In genomic region chr2:43993437-43993836, GRCh38 we compare ENCODE assay signal across 1 cellular context.
A peak's percentile ranks its signal among the peaks of the same experiment; 100 is the strongest.
TF ChIP-seq lines count a peak whose summit lies in the region.

No MANE protein-coding gene starts in this region.

TF ChIP-seq in HepG2, 621 proteins besides CTCF, POLR2A, EP300 and RAD21 (continued from another document):
- TF ChIP-seq ELF3 (CRISPR knock-in tag; IDR thresholded peaks at IDR 0.05) (0 out of 2 replicates have a peak, but pooled peaks have one; percentile 32), ZMYM2 (CRISPR knock-in tag; IDR thresholded peaks at IDR 0.05) (peak; percentile 78; the same call in 1 of the 2 replicates), MAFK (conservative IDR thresholded peaks at IDR 0.05 in 1 of 2, IDR thresholded peaks at IDR 0.05 in 1 of 2; ENCODE audit: low read length in 2 of 2) (no peak), FOSL2 (CRISPR knock-in tag; IDR thresholded peaks at IDR 0.05) (0 out of 2 replicates have a peak, but pooled peaks have one; percentile 20), THYN1 (CRISPR knock-in tag; IDR thresholded peaks at IDR 0.05; ENCODE audit: borderline replicate concordance, low read depth) (no peak), GATAD2A (CRISPR knock-in tag; IDR thresholded peaks at IDR 0.05) (peak; percentile 31; the same call in 1 of the 2 replicates), NFYB (CRISPR knock-in tag; IDR thresholded peaks at IDR 0.05) (no peak), HMGXB3 (CRISPR knock-in tag; IDR thresholded peaks at IDR 0.05; ENCODE audit: borderline replicate concordance) (no peak), ZNF737 (CRISPR knock-in tag; IDR thresholded peaks at IDR 0.05; ENCODE audit: borderline replicate concordance) (no peak), STAG1 (CRISPR knock-in tag; IDR thresholded peaks at IDR 0.05) (no peak), PHF21A (CRISPR knock-in tag; IDR thresholded peaks at IDR 0.05) (no peak), TBX2 (CRISPR knock-in tag; IDR thresholded peaks at IDR 0.05; ENCODE audit: borderline replicate concordance) (no peak), HOXA3 (CRISPR knock-in tag; IDR thresholded peaks at IDR 0.05) (no peak), ZNF501 (CRISPR knock-in tag; IDR thresholded peaks at IDR 0.05) (no peak), ZNF530 (CRISPR knock-in tag; IDR thresholded peaks at IDR 0.05; ENCODE audit: low read depth) (no peak)
